25 cellular contexts compared by ENCODE assay signal in the genomic region with DNA sequence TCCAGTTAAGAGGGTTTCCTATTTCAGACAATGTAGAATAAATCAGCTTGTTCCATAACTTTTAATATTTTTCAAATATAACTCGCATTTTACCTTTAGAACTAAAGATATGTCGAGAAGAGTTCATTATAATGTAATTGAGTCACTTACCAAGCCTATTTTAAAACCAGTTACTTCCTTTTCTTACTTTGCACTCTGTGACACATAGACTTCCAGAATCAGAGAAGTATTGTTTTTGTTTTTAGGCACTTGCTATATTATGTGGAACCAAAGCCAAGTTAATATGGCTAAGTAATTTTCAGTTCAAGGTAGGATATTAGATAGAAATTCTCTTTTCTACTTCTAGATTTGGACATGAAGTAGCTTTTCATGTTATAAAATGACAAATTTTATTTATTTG.
"Had no signal": no experiment of that assay in that cellular context is flagged by ENCODE, and none has a peak within 500 bp of the region (broad histone marks: within the 10 kb centered on the region; RNA-seq: fewer than 3 reads in every experiment).

No MANE protein-coding gene starts in this region.

- H3K27ac Mint-ChIP-seq: activated B cell treated with CpG ODN at 0.5 μM for 24 hours; activated CD4-positive, alpha-beta memory T cell treated with anti-CD3 and anti-CD28 coated beads, Interleukin-2, amount 10 ng/mL, durations not matched to agents 7 days and 5 days; activated naive CD4-positive, alpha-beta T cell treated with anti-CD3 and anti-CD28 coated beads for 36 hours; activated naive CD8-positive, alpha-beta T cell; activated T-helper 17 cell treated with anti-CD3 and anti-CD28 coated beads, Interleukin-2, amount 50 U/mL, for 72 hours; brain; T-helper 1 cell treated with Interleukin-12 subunit alpha and Interleukin-12 subunit beta and Interleukin-4 antibody, amounts not matched to agents 30 μg/mL and 1 μg/mL, for 36 hours had no signal

- H3K4me3 ChIP-seq: MG63, PC-9 had no signal

- H3K36me3 ChIP-seq: MG63 had no signal

- H3K4me3 Mint-ChIP-seq: activated B cell treated with CpG ODN at 0.5 μM for 24 hours; activated CD4-positive, alpha-beta memory T cell treated with anti-CD3 and anti-CD28 coated beads, Interleukin-2, amount 10 ng/mL, durations not matched to agents 7 days and 5 days; activated naive CD4-positive, alpha-beta T cell treated with anti-CD3 and anti-CD28 coated beads for 36 hours; activated naive CD8-positive, alpha-beta T cell; activated T-helper 17 cell treated with anti-CD3 and anti-CD28 coated beads, Interleukin-2, amount 50 U/mL, for 72 hours; brain; central memory CD8-positive, alpha-beta T cell; T-helper 1 cell treated with Interleukin-12 subunit alpha and Interleukin-12 subunit beta and Interleukin-4 antibody, amounts not matched to agents 30 μg/mL and 1 μg/mL, for 36 hours had no signal

- H3K27me3 Mint-ChIP-seq: activated B cell treated with CpG ODN at 0.5 μM for 24 hours; activated naive CD8-positive, alpha-beta T cell; brain; central memory CD8-positive, alpha-beta T cell had no signal

- H3K9me3 Mint-ChIP-seq: activated B cell treated with CpG ODN at 0.5 μM for 24 hours; activated CD4-positive, alpha-beta memory T cell treated with anti-CD3 and anti-CD28 coated beads, Interleukin-2, amount 10 ng/mL, durations not matched to agents 7 days and 5 days; activated naive CD4-positive, alpha-beta T cell treated with anti-CD3 and anti-CD28 coated beads for 36 hours; activated T-helper 17 cell treated with anti-CD3 and anti-CD28 coated beads, Interleukin-2, amount 50 U/mL, for 72 hours; brain; central memory CD8-positive, alpha-beta T cell; T-helper 1 cell treated with Interleukin-12 subunit alpha and Interleukin-12 subunit beta and Interleukin-4 antibody, amounts not matched to agents 30 μg/mL and 1 μg/mL, for 36 hours had no signal

- DNase-seq: activated B cell treated with CpG ODN at 0.5 μM for 24 hours; activated CD4-positive, alpha-beta memory T cell treated with anti-CD3 and anti-CD28 coated beads, Interleukin-2, amount 10 ng/mL, durations not matched to agents 7 days and 5 days; activated CD4-positive, alpha-beta T cell treated with anti-CD3 and anti-CD28 coated beads, Interleukin-2, amount 50 U/mL, for 1 hour; activated gamma-delta T cell; activated naive CD4-positive, alpha-beta T cell treated with anti-CD3 and anti-CD28 coated beads for 36 hours; activated T-cell treated with anti-CD3 and anti-CD28 coated beads for 4 hours; activated T-cell treated with anti-CD3 and anti-CD28 coated beads, Interleukin-2, amount 50 U/mL, for 48 hours; amygdala; MG63; NCI-H1092; NCI-H1417; NCI-H1930; NCI-H2171; NCI-H345; NCI-H510A; NCI-H526 treated with DMSO at 0.1 percent for 48 hours; NCI-H82; PC-9; SHP77 treated with DMSO at 0.1 percent for 48 hours; SK-N-SH had no signal

- H3K4me1 Mint-ChIP-seq: activated B cell treated with CpG ODN at 0.5 μM for 24 hours; activated CD4-positive, alpha-beta memory T cell treated with anti-CD3 and anti-CD28 coated beads, Interleukin-2, amount 10 ng/mL, durations not matched to agents 7 days and 5 days; activated T-helper 17 cell treated with anti-CD3 and anti-CD28 coated beads, Interleukin-2, amount 50 U/mL, for 72 hours; central memory CD8-positive, alpha-beta T cell had no signal

- H3K9ac ChIP-seq: SK-N-SH had no signal

- H3K36me3 Mint-ChIP-seq: activated naive CD8-positive, alpha-beta T cell; brain had no signal

- H3K9me3 ChIP-seq: MG63, SK-N-SH had no signal

- H3K27ac ChIP-seq: PC-9 had no signal

- H3K27me3 ChIP-seq: MG63 had no signal
